In genomic region chr3:16249336-16249735, GRCh38 we compare ENCODE assay signal across 8 cellular contexts. TPM values are rescaled to one million over a fixed set of nuclear protein-coding genes. Genes with fewer than 3 reads are reported as not detected.
DNase-seq lines count a peak whose midpoint lies in the region; TF ChIP-seq lines count a peak whose summit lies in the region.

No MANE protein-coding gene starts in this region.

- DNase-seq in activated CD4-positive, alpha-beta T cell treated with anti-CD3 and anti-CD28 coated beads, Interleukin-2, amount 10 ng/mL, durations not matched to agents 7 days and 5 days, result peak; percentile 24
- DNase-seq in activated CD4-positive, alpha-beta T cell treated with anti-CD3 and anti-CD28 coated beads for 4 hours, result no peak
- DNase-seq in astrocyte of the cerebellum (ENCODE audit: low read depth), result no peak
- peak; percentile 26 for DNase-seq in neuronal stem cell (ENCODE audit: low spot score)
- DNase-seq in posterior cingulate gyrus, result no peak
- no peak for DNase-seq in NCI-H2107 (lab: John Stamatoyannopoulos, UW)
- no peak for DNase-seq in sigmoid colon

- H3K9ac ChIP-seq in neuronal stem cell (ENCODE audit: low read depth, low read length, poor library complexity), result no peak overlapping the region

- no peaks in the 10 kb centered on the region for H3K9me3 ChIP-seq in neuronal stem cell (replicated peaks in 1 of 2; ENCODE audit: control insufficient read depth in 2 of 2, insufficient read depth in 1 of 2, low read depth in 1 of 2, low read length in 2 of 2)
- H3K9me3 ChIP-seq in sigmoid colon, result no peaks in the 10 kb centered on the region

- no peak overlapping the region for H2BK12ac ChIP-seq in neuronal stem cell (ENCODE audit: low read length)

- TF ChIP-seq EP300 in sigmoid colon (IDR thresholded peaks at IDR 0.05), result no peak

- H3K4me1 ChIP-seq in neuronal stem cell (ENCODE audit: control insufficient read depth in 2 of 2, insufficient read depth in 1 of 2, low read depth in 1 of 2, low read length in 2 of 2) (no peaks in the 10 kb centered on the region), sigmoid colon (peaks cover 0 to 16% (median 2%) of the 10 kb centered on the region in 4 donors)

- H3K23ac ChIP-seq in neuronal stem cell (ENCODE audit: low read depth, low read length, poor library complexity), result no peak overlapping the region

- no peaks in the 10 kb centered on the region for H3K9me3 Mint-ChIP-seq in activated CD4-positive, alpha-beta T cell treated with anti-CD3 and anti-CD28 coated beads, Interleukin-2, amount 10 ng/mL, durations not matched to agents 7 days and 5 days

- H3K4me3 ChIP-seq in astrocyte of the cerebellum (ENCODE audit: low read depth, low read length), result no peak overlapping the region
- H3K4me3 ChIP-seq in neuronal stem cell (ENCODE audit: low read length in 2 of 2), result no peak overlapping the region
- no peak overlapping the region for H3K4me3 ChIP-seq in sigmoid colon

- H3K14ac ChIP-seq in neuronal stem cell (ENCODE audit: low read length), result no peak overlapping the region

- POLR2A ChIA-PET in activated CD4-positive, alpha-beta T cell treated with anti-CD3 and anti-CD28 coated beads, Interleukin-2, amount 10 ng/mL, durations not matched to agents 7 days and 5 days (lab: Charles Lee), result no interaction called here

- H3K18ac ChIP-seq in neuronal stem cell (ENCODE audit: low read length), result no peak overlapping the region

- in situ Hi-C loops in astrocyte of the cerebellum (cut with HindIII; ENCODE audit: low sequenced_read_pairs), result loop anchor here (25.0 kb wide), 1 partner anchor 612 kb away; no protein-coding TSS in a partner anchor

- H3K79me1 ChIP-seq in neuronal stem cell (ENCODE audit: low read depth, low read length), result no peaks in the 10 kb centered on the region

- H3K4me1 Mint-ChIP-seq in activated CD4-positive, alpha-beta T cell treated with anti-CD3 and anti-CD28 coated beads, Interleukin-2, amount 10 ng/mL, durations not matched to agents 7 days and 5 days, result peaks cover 16% of the 10 kb centered on the region

- H3K36me3 ChIP-seq in neuronal stem cell (replicated peaks in 1 of 2; ENCODE audit: control insufficient read depth in 2 of 2, insufficient read depth in 2 of 2, low read length in 2 of 2), result no peaks in the 10 kb centered on the region
- H3K36me3 ChIP-seq in sigmoid colon, result no peaks in the 10 kb centered on the region

- TF ChIP-seq POLR2A in sigmoid colon (IDR thresholded peaks at IDR 0.05), result no peak

- no peak overlapping the region for H3K27ac Mint-ChIP-seq in activated CD4-positive, alpha-beta T cell treated with anti-CD3 and anti-CD28 coated beads, Interleukin-2, amount 10 ng/mL, durations not matched to agents 7 days and 5 days

- H3K4ac ChIP-seq in neuronal stem cell (ENCODE audit: low read length), result no peak overlapping the region

- H3K27me3 ChIP-seq in neuronal stem cell (ENCODE audit: control insufficient read depth in 3 of 3, insufficient read depth in 3 of 3, low read depth in 1 of 3, low read length in 3 of 3) (no peaks in the 10 kb centered on the region), sigmoid colon (no peaks in the 10 kb centered on the region)

- H3K27ac ChIP-seq in neuronal stem cell (replicated peaks; ENCODE audit: low read length) (no peak overlapping the region), sigmoid colon (no peak overlapping the region)

- no peaks in the 10 kb centered on the region for H3K36me3 Mint-ChIP-seq in activated CD4-positive, alpha-beta T cell treated with anti-CD3 and anti-CD28 coated beads, Interleukin-2, amount 10 ng/mL, durations not matched to agents 7 days and 5 days (ENCODE audit: low read depth)

- H4K8ac ChIP-seq in neuronal stem cell (ENCODE audit: low read depth, low read length), result no peak overlapping the region

- H2AFZ ChIP-seq in neuronal stem cell (ENCODE audit: low read length), result no peak overlapping the region

- no peak overlapping the region for H2BK5ac ChIP-seq in neuronal stem cell (ENCODE audit: low read length)

- H4K91ac ChIP-seq in neuronal stem cell (ENCODE audit: low read depth, low read length, poor library complexity), result no peak overlapping the region

- H3K4me3 Mint-ChIP-seq in activated CD4-positive, alpha-beta T cell treated with anti-CD3 and anti-CD28 coated beads, Interleukin-2, amount 10 ng/mL, durations not matched to agents 7 days and 5 days, result no peak overlapping the region

- H3K4me2 ChIP-seq in neuronal stem cell (ENCODE audit: insufficient read depth, low read length, poor library complexity, severe bottlenecking), result no peak overlapping the region

- H3K27me3 Mint-ChIP-seq in activated CD4-positive, alpha-beta T cell treated with anti-CD3 and anti-CD28 coated beads, Interleukin-2, amount 10 ng/mL, durations not matched to agents 7 days and 5 days, result no peaks in the 10 kb centered on the region

- CTCF ChIA-PET in activated CD4-positive, alpha-beta T cell treated with anti-CD3 and anti-CD28 coated beads, Interleukin-2, amount 10 ng/mL, durations not matched to agents 7 days and 5 days (lab: Charles Lee), result no interaction called here

- TF ChIP-seq CTCF in LNCAP (IDR thresholded peaks at IDR 0.05) (peak; percentile 45), astrocyte of the cerebellum (IDR thresholded peaks at IDR 0.05; ENCODE audit: low read depth, low read length, missing control alignments) (peak; percentile 53), sigmoid colon (IDR thresholded peaks at IDR 0.05) (no peak)

- no peak overlapping the region for H2BK120ac ChIP-seq in neuronal stem cell (ENCODE audit: low read depth, low read length)

- H2AK5ac ChIP-seq in neuronal stem cell (ENCODE audit: low read depth, low read length), result no peak overlapping the region

- no peak overlapping the region for H2BK15ac ChIP-seq in neuronal stem cell (ENCODE audit: low read length)

- intact Hi-C loops in posterior cingulate gyrus (cut with DNase I), result no loop called here
- intact Hi-C loops in sigmoid colon (cut with DNase I), result loop anchor here (5.0 kb wide), 1 partner anchor 432 kb away; no protein-coding TSS in a partner anchor

- no CpG with 5 or more reads among the region's 3 CpGs for WGBS in neuronal stem cell (ENCODE audit: extremely low coverage in 2 of 2, insufficient read length in 2 of 2, insufficient replicate concordance in 1 of 2), 2 donors
- WGBS in sigmoid colon, 2 donors, result 48 to 59% methylated on average over 3 of the region's 3 CpGs

RNA-seq across cellular contexts. Expression of gene DPH3, which starts 15.4 kb away (rescaled TPM):
- 10 to 100 TPM; 12.6 to 14.4 TPM for total RNA-seq in activated CD4-positive, alpha-beta T cell treated with anti-CD3 and anti-CD28 coated beads, Interleukin-2, amount 10 ng/mL, durations not matched to agents 7 days and 5 days
- 26.4 TPM for polyA plus RNA-seq in neuronal stem cell (2013, experiment 1 of 2)
- polyA plus RNA-seq in neuronal stem cell (2013, experiment 2 of 2), result 25.8 TPM
- 10 to 100 TPM; 23.7 to 28.8 (median 25.7) TPM for total RNA-seq in sigmoid colon
- 10 to 100 TPM; 14.6 to 30.1 (median 23.4) TPM for polyA plus RNA-seq in sigmoid colon

RNA-seq across cellular contexts. Expression of gene OXNAD1, which starts 15.7 kb away (rescaled TPM):
- total RNA-seq in activated CD4-positive, alpha-beta T cell treated with anti-CD3 and anti-CD28 coated beads, Interleukin-2, amount 10 ng/mL, durations not matched to agents 7 days and 5 days, result 10 to 100 TPM; 64.0 to 70.4 TPM
- 11.3 TPM for polyA plus RNA-seq in neuronal stem cell (2013, experiment 1 of 2)
- 11.6 TPM for polyA plus RNA-seq in neuronal stem cell (2013, experiment 2 of 2)
- 10 to 100 TPM; 11.3 to 17.5 (median 12.2) TPM for total RNA-seq in sigmoid colon
- polyA plus RNA-seq in sigmoid colon, result 10 to 100 TPM; 14.4 to 23.1 (median 18.2) TPM

Comparison
In these comparisons a context has a peak if more than half of its experiments do, and no peak if none do; other contexts are left out.
1. DNase-seq: peak in activated CD4-positive, alpha-beta T cell treated with anti-CD3 and anti-CD28 coated beads, Interleukin-2, amount 10 ng/mL, durations not matched to agents 7 days and 5 days (single experiment) and neuronal stem cell (single experiment); none in activated CD4-positive, alpha-beta T cell treated with anti-CD3 and anti-CD28 coated beads for 4 hours (0 of 2), astrocyte of the cerebellum (single experiment), posterior cingulate gyrus (0 of 10), NCI-H2107 (single experiment) and sigmoid colon (single experiment).
2. CTCF ChIP-seq: peak in LNCAP (single experiment) and astrocyte of the cerebellum (single experiment); none in sigmoid colon (0 of 4).